In genomic region chr2:96507957-96508520, GRCh38 we compare ENCODE assay signal across 8 cellular contexts. TPM values are rescaled to one million over a fixed set of nuclear protein-coding genes. Genes with fewer than 3 reads are reported as not detected.
DNase-seq lines count a peak whose midpoint lies in the region; ATAC-seq and TF ChIP-seq lines count a peak whose summit lies in the region.

No MANE protein-coding gene starts in this region.

- no peaks in the 10 kb centered on the region for H4K20me1 ChIP-seq in OCI-LY1 (ENCODE audit: insufficient read depth, low read length)

- peak overlapping the region; percentile 73 for H3K4me3 Mint-ChIP-seq in natural killer cell treated with Interleukin-12 subunit alpha and Interleukin-12 subunit beta and Interleukin-15 and Interleukin-18, amount 100 ng/mL, for 72 hours

- TF ChIP-seq CTCF in OCI-LY1 (IDR thresholded peaks at IDR 0.05; ENCODE audit: low read length): peak; percentile 95

- peak overlapping the region; percentile 44 for H3K4me3 ChIP-seq in OCI-LY1 (ENCODE audit: low read depth, low read length, poor library complexity, severe bottlenecking)

- no peak overlapping the region; the same call in 1 of the 2 replicates for H3K9ac ChIP-seq in OCI-LY1 (ENCODE audit: low read length)

- no peak for TF ChIP-seq POLR2A in erythroblast (IDR thresholded peaks at IDR 0.05; ENCODE audit: low read length)

- no peaks in the 10 kb centered on the region for H3K27me3 ChIP-seq in OCI-LY1 (ENCODE audit: insufficient read depth, low read length)

- H3K27ac ChIP-seq in OCI-LY1 (ENCODE audit: low read depth, low read length, poor library complexity, severe bottlenecking): no peak overlapping the region

- H3K79me2 ChIP-seq in OCI-LY1 (ENCODE audit: insufficient read depth, low read length): no peaks in the 10 kb centered on the region

- H3K27me3 Mint-ChIP-seq in natural killer cell treated with Interleukin-12 subunit alpha and Interleukin-12 subunit beta and Interleukin-15 and Interleukin-18, amount 100 ng/mL, for 72 hours: peaks cover 16 to 22% of the 10 kb centered on the region in 2 donors

- DNase-seq in NCI-H446 (lab: John Stamatoyannopoulos, UW): peak; percentile 9 to 65
- no peak for DNase-seq in NCI-H446 treated with DMSO at 0.1 percent for 48 hours (lab: John Stamatoyannopoulos, UW)
- DNase-seq in activated T-cell treated with anti-CD3 and anti-CD28 coated beads for 1 hour (ENCODE audit: low read depth): peak; percentile 86
- DNase-seq in erythroblast (lab: John Stamatoyannopoulos, UW): peak; percentile 74 to 82
- peak; percentile 89 for DNase-seq in natural killer cell treated with Interleukin-12 subunit alpha and Interleukin-12 subunit beta and Interleukin-15 and Interleukin-18, amount 100 ng/mL, for 72 hours (ENCODE audit: low spot score)
- DNase-seq in stimulated activated naive CD4-positive, alpha-beta T cell treated with Interleukin-2 at 50 U/mL for 16 hours (lab: John Stamatoyannopoulos, UW): peak; percentile 82

- peaks cover 16% of the 10 kb centered on the region for H3K4me1 ChIP-seq in OCI-LY1 (ENCODE audit: insufficient read depth, low read length, severe bottlenecking)

- H3K9me3 ChIP-seq in OCI-LY1 (ENCODE audit: low read length): no peaks in the 10 kb centered on the region

- ATAC-seq in HG03432 (IDR thresholded peaks at IDR 0.05; ENCODE audit: unreplicated experiment): peak; percentile 63
- ATAC-seq in natural killer cell treated with Interleukin-12 subunit alpha and Interleukin-12 subunit beta and Interleukin-15 and Interleukin-18, amount 100 ng/mL, for 72 hours: peak; percentile 91 to 92

- H3K9me2 ChIP-seq in OCI-LY1 (ENCODE audit: low read depth, low read length): no peaks in the 10 kb centered on the region

- H3K9me3 Mint-ChIP-seq in natural killer cell treated with Interleukin-12 subunit alpha and Interleukin-12 subunit beta and Interleukin-15 and Interleukin-18, amount 100 ng/mL, for 72 hours: no peaks in the 10 kb centered on the region

- H3K27ac Mint-ChIP-seq in natural killer cell treated with Interleukin-12 subunit alpha and Interleukin-12 subunit beta and Interleukin-15 and Interleukin-18, amount 100 ng/mL, for 72 hours: peak overlapping the region in 1 of 2 donors; percentile 62

- no peak overlapping the region for H2AFZ ChIP-seq in OCI-LY1 (ENCODE audit: low read length)

- H3K4me2 ChIP-seq in OCI-LY1 (ENCODE audit: low read length): peak overlapping the region; percentile 65

- H3K36me3 Mint-ChIP-seq in natural killer cell treated with Interleukin-12 subunit alpha and Interleukin-12 subunit beta and Interleukin-15 and Interleukin-18, amount 100 ng/mL, for 72 hours: no peaks in the 10 kb centered on the region

- H3F3A ChIP-seq in OCI-LY1 (ENCODE audit: insufficient read depth, low read length): no peaks in the 10 kb centered on the region

- H3K4me1 Mint-ChIP-seq in natural killer cell treated with Interleukin-12 subunit alpha and Interleukin-12 subunit beta and Interleukin-15 and Interleukin-18, amount 100 ng/mL, for 72 hours (ENCODE audit: low read depth in 2 of 2): peaks cover 25 to 39% of the 10 kb centered on the region in 2 donors

- no peaks in the 10 kb centered on the region for H3K36me3 ChIP-seq in OCI-LY1 (ENCODE audit: insufficient read depth, low read length)

RNA-seq across cellular contexts. Expression of gene NEURL3, which starts 2.9 kb away (rescaled TPM):
- total RNA-seq in natural killer cell treated with Interleukin-12 subunit alpha and Interleukin-12 subunit beta and Interleukin-15 and Interleukin-18, amount 100 ng/mL, for 72 hours: under 1 TPM in 1 of 2 donors, not detected in 1; 0.64 TPM

RNA-seq across cellular contexts. Expression of gene ARID5A, which starts 28.5 kb away (rescaled TPM):
- total RNA-seq in natural killer cell treated with Interleukin-12 subunit alpha and Interleukin-12 subunit beta and Interleukin-15 and Interleukin-18, amount 100 ng/mL, for 72 hours: 100 to 1,000 TPM in 1 of 2 donors, 10 to 100 TPM in 1; 81.4 to 115 TPM
